ENCODE assay signal across 1 cellular context in genomic region chr2:101012054-101012705, GRCh38.
A peak's percentile ranks its signal among the peaks of the same experiment; 100 is the strongest.
TF ChIP-seq lines count a peak whose summit lies in the region.

No MANE protein-coding gene starts in this region.

TF ChIP-seq in GM12878, 131 proteins besides CTCF, POLR2A, EP300 and RAD21 (continued from another document and continues in another):
- TF ChIP-seq REST (IDR thresholded peaks at IDR 0.05; ENCODE audit: low read depth, low read length) (no peak), PAX5 (IDR thresholded peaks at IDR 0.05; ENCODE audit: borderline replicate concordance, low read depth, low read length) (0 out of 2 replicates have a peak, but pooled peaks have one; percentile 16), SREBF2 (IDR thresholded peaks at IDR 0.05; ENCODE audit: low read length) (no peak), ASH2L (IDR thresholded peaks at IDR 0.05; ENCODE audit: borderline replicate concordance, low read depth) (no peak), BHLHE40 (IDR thresholded peaks at IDR 0.05; ENCODE audit: borderline replicate concordance in 1 of 2, low read depth in 2 of 2, low read length in 1 of 2) (peak; percentile 8 to 14; a peak in 1 of 4 replicates), STAT1 (conservative IDR thresholded peaks at IDR 0.05) (no peak), NFXL1 (IDR thresholded peaks at IDR 0.05; ENCODE audit: borderline replicate concordance) (no peak), IRF5 (IDR thresholded peaks at IDR 0.05; ENCODE audit: borderline replicate concordance) (no peak), GABPA (IDR thresholded peaks at IDR 0.05; ENCODE audit: low read depth) (no peak), SPI1 (IDR thresholded peaks at IDR 0.05; ENCODE audit: borderline replicate concordance, insufficient read depth, low read depth, low read length) (peak; percentile 67), CREB1 (IDR thresholded peaks at IDR 0.05; ENCODE audit: low read depth) (peak; percentile 43; the same call in 1 of the 2 replicates), MXI1 (IDR thresholded peaks at IDR 0.05; ENCODE audit: low read depth, low read length) (peak; percentile 21; the same call in 1 of the 2 replicates), ZSCAN29 (IDR thresholded peaks at IDR 0.05) (no peak), ZNF274 (IDR thresholded peaks at IDR 0.05; ENCODE audit: insufficient read depth, insufficient read length) (no peak), NBN (IDR thresholded peaks at IDR 0.05) (0 out of 2 replicates have a peak, but pooled peaks have one; percentile 20), SUZ12 (IDR thresholded peaks at IDR 0.05; ENCODE audit: unreplicated experiment) (no peak), SUPT20H (IDR thresholded peaks at IDR 0.05; ENCODE audit: borderline replicate concordance, control insufficient read depth, low read depth, low read length) (no peak), MYB (IDR thresholded peaks at IDR 0.05; ENCODE audit: borderline replicate concordance, low read depth, low read length) (no peak), ZZZ3 (IDR thresholded peaks at IDR 0.05; ENCODE audit: control insufficient read depth, insufficient read length, low read depth) (no peak), HSF1 (IDR thresholded peaks at IDR 0.05; ENCODE audit: low read depth, low read length) (no peak), JUND (IDR thresholded peaks at IDR 0.05; ENCODE audit: low read depth, low read length) (peak; percentile 32; the same call in 1 of the 2 replicates), IKZF1 (conservative IDR thresholded peaks at IDR 0.05) (peak; percentile 20; the same call in 1 of the 2 replicates), ZNF217 (IDR thresholded peaks at IDR 0.05) (peak; percentile 4; the same call in 1 of the 2 replicates), ELK1 (IDR thresholded peaks at IDR 0.05; ENCODE audit: low read depth, low read length) (no peak), ZNF687 (IDR thresholded peaks at IDR 0.05) (no peak), MTA3 (IDR thresholded peaks at IDR 0.05; ENCODE audit: borderline replicate concordance, low read length) (no peak), SIN3A (IDR thresholded peaks at IDR 0.05; ENCODE audit: low read depth, low read length) (no peak), RFX5 (IDR thresholded peaks at IDR 0.05; ENCODE audit: low read depth, low read length) (no peak), NKRF (conservative IDR thresholded peaks at IDR 0.05) (no peak), NFIC (IDR thresholded peaks at IDR 0.05; ENCODE audit: low read depth, low read length) (peak; percentile 90), NR2F1 (conservative IDR thresholded peaks at IDR 0.05) (no peak), HDGF (IDR thresholded peaks at IDR 0.05) (no peak), ZNF384 (IDR thresholded peaks at IDR 0.05; ENCODE audit: borderline replicate concordance, low read depth, low read length) (peak; percentile 82), CBX5 (IDR thresholded peaks at IDR 0.05; ENCODE audit: low read depth) (peak; percentile 43; the same call in 1 of the 2 replicates), USF1 (IDR thresholded peaks at IDR 0.05; ENCODE audit: borderline replicate concordance, extremely low read length, insufficient read depth, low read depth, low read length) (no peak), STAT3 (IDR thresholded peaks at IDR 0.05; ENCODE audit: low read depth, low read length) (no peak), ZBTB11 (CRISPR knock-in tag; IDR thresholded peaks at IDR 0.05) (no peak), ZNF622 (IDR thresholded peaks at IDR 0.05) (no peak), SIX5 (IDR thresholded peaks at IDR 0.05; ENCODE audit: low read depth, low read length, severe bottlenecking) (no peak), KLF5 (IDR thresholded peaks at IDR 0.05; ENCODE audit: partially characterized antibody) (no peak), ATF7 (IDR thresholded peaks at IDR 0.05; ENCODE audit: low read depth) (0 out of 2 replicates have a peak, but pooled peaks have one; percentile 22)
